Comparison of ENCODE assay signal across 2 cellular contexts in the genomic region with DNA sequence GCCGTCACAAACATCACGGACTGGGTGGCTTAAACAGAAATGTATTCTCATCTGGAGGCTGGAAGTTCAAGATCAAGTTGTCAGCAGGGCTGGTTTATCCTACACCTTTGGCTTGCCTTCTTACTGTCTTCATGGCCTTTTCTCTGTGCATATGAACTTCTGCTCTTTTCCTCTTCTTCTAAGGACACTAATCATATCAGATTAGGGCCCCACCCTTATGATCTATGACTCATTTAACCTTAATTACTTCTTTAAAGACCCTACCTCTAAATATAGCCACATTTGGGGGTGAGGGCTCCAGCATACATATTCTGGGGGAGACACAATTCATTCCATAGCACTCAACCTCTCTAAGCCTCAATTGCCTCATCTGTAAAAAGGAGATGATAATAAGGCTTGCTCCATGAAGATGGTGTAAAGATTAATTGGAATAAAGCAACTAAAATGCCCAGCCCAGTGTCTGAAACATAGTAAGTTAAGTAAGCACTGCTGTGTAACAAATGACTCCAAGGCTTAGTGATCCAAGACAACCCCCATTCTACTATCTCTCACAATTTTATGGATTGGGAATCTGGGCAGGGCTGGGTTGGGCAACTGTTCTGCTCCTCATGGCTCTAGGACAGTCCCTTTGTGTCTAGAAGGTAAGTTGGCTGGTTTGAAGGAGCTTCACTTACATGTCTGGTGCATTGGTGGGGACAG.
TF ChIP-seq lines count a peak whose summit lies in the region.

No MANE protein-coding gene starts in this region.

TF ChIP-seq in HepG2, 621 proteins besides CTCF, POLR2A, EP300 and RAD21:
- TF ChIP-seq, protein P1, sequence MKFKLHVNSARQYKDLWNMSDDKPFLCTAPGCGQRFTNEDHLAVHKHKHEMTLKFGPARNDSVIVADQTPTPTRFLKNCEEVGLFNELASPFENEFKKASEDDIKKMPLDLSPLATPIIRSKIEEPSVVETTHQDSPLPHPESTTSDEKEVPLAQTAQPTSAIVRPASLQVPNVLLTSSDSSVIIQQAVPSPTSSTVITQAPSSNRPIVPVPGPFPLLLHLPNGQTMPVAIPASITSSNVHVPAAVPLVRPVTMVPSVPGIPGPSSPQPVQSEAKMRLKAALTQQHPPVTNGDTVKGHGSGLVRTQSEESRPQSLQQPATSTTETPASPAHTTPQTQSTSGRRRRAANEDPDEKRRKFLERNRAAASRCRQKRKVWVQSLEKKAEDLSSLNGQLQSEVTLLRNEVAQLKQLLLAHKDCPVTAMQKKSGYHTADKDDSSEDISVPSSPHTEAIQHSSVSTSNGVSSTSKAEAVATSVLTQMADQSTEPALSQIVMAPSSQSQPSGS (CRISPR knock-in tag; IDR thresholded peaks at IDR 0.05): no peak
- TF ChIP-seq ZNF264 (CRISPR knock-in tag; IDR thresholded peaks at IDR 0.05) (peak; percentile 99), RBAK (CRISPR knock-in tag; IDR thresholded peaks at IDR 0.05) (peak; percentile 93; the same call in 1 of the 2 replicates)
- TF ChIP-seq, protein P2, sequence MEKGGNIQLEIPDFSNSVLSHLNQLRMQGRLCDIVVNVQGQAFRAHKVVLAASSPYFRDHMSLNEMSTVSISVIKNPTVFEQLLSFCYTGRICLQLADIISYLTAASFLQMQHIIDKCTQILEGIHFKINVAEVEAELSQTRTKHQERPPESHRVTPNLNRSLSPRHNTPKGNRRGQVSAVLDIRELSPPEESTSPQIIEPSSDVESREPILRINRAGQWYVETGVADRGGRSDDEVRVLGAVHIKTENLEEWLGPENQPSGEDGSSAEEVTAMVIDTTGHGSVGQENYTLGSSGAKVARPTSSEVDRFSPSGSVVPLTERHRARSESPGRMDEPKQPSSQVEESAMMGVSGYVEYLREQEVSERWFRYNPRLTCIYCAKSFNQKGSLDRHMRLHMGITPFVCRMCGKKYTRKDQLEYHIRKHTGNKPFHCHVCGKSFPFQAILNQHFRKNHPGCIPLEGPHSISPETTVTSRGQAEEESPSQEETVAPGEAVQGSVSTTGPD (CRISPR knock-in tag; IDR thresholded peaks at IDR 0.05): no peak

TF ChIP-seq in A549, 52 proteins besides CTCF, POLR2A, EP300 and RAD21:
- TF ChIP-seq FOSL2 (IDR thresholded peaks at IDR 0.05): no peak
- TF ChIP-seq FOSL2 (CRISPR knock-in tag; IDR thresholded peaks at IDR 0.05): peak; percentile 23; the same call in 1 of the 2 replicates
- TF ChIP-seq, protein P3, sequence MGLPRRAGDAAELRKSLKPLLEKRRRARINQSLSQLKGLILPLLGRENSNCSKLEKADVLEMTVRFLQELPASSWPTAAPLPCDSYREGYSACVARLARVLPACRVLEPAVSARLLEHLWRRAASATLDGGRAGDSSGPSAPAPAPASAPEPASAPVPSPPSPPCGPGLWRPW (IDR thresholded peaks at IDR 0.05): no peak
